ENCODE assay signal across 8 cellular contexts in the genomic region with DNA sequence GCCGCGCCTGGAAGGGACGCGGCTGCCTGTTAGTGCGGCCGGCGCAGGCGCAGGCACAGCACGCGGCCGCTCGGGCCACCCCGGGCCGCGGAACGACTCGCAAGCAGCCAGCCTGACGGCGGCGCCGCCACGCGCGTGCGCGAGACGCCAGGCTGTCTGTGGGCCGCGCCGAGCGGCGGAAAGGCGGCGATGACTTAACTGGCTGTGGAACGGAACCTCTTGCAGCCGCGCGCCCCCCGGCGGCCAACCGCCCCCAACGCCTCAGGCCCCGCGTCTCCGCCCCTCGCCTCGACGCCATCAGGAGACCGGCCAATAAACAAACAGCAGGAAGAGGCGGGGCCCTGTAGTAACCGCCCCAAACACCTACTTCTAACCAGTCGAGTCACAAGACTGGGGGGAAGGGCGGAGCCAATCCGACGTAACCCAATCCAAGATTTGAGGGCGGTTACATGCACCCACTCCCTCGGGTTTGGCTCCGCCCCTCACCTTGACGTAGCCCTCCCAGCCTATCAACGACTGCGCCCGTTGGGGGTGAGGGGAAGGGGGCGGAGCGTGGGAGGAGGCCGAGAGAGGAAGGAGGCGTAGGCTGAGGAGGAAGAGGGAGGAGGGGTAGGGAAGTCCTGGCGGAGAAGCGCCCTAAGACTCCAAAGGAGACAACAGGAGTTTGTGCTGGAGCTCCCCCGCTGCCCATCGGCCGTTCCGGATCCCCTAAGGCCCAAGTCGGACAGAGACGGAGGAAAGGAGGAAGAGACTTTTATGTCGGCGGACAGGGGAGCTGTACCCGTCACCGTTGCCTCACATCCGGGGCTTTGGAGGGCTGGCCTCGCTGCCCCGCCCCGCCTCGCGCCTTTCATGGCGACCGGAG. TPM values are rescaled to one million over a fixed set of nuclear protein-coding genes. Genes with fewer than 3 reads are reported as not detected.
DNase-seq lines count a peak whose midpoint lies in the region; ATAC-seq and TF ChIP-seq lines count a peak whose summit lies in the region.

A gene (plus strand): TSS at position 566 of the 865 bp plus-strand sequence. CDS start 1,088 bp downstream, outside the sequence.

- in situ Hi-C loops in Panc1 (cut with HindIII; ENCODE audit: low pct_unique_long_range_greater_than_20kb, low sequenced_read_pairs) = no loop called here

- H3K27me3 ChIP-seq in Panc1 (ENCODE audit: control insufficient read depth, insufficient read depth, low read length) (no peaks in the 10 kb centered on the region), muscle layer of duodenum (ENCODE audit: low read depth, low read length) (no peaks in the 10 kb centered on the region)

- intact Hi-C loops in Panc1 (cut with micrococcal nuclease; ENCODE audit: unreplicated experiment) = no loop called here

- H3K9me3 ChIP-seq in Panc1 (ENCODE audit: control insufficient read depth, insufficient read depth, low read depth, low read length) = no peaks in the 10 kb centered on the region
- no peaks in the 10 kb centered on the region for H3K9me3 ChIP-seq in muscle layer of duodenum (ENCODE audit: control insufficient read depth in 1 of 2, low read length in 2 of 2)

- H3K36me3 ChIP-seq in Panc1 (ENCODE audit: control insufficient read depth, insufficient read depth, low read length) (peaks cover 23% of the 10 kb centered on the region), muscle layer of duodenum (ENCODE audit: control insufficient read depth in 1 of 2, insufficient read depth in 2 of 2, low read length in 2 of 2) (peaks cover 38 to 58% of the 10 kb centered on the region in 2 donors)

- DNase-seq in DMS53 treated with DMSO at 0.1 percent for 48 hours (lab: John Stamatoyannopoulos, UW; ENCODE audit: unreplicated experiment) (peak; percentile 97), KG1 (lab: John Stamatoyannopoulos, UW) (peak; percentile 99), Panc1 (ENCODE audit: low read depth, low spot score) (peak; percentile 99)
- DNase-seq in activated T-cell treated with anti-CD3 and anti-CD28 coated beads, Interleukin-2, amount 50 U/mL, for 48 hours = peak; percentile 100
- peak; percentile 99 to 100 for DNase-seq in stimulated activated CD8-positive, alpha-beta memory T cell treated with anti-CD3 and anti-CD28 coated beads, Interleukin-7, amount 100 ng/mL, for 48 hours (ENCODE audit: extremely low read depth in 1 of 2, low read depth in 1 of 2)

- POLR2A ChIA-PET in Panc1 (lab: Charles Lee) = interaction anchor here (0.5 to 1.1 kb wide), 3 partner anchors 39 to 387 kb away, joined by 5 to 14 read pairs (median 5); no protein-coding TSS in a partner anchor

- H3K4me1 ChIP-seq in Panc1 (ENCODE audit: control insufficient read depth, insufficient read depth, low read length) = peaks cover 26% of the 10 kb centered on the region
- H3K4me1 ChIP-seq in muscle layer of duodenum (ENCODE audit: control insufficient read depth in 1 of 2, insufficient read depth in 2 of 2, low read length in 2 of 2) = peaks cover 24 to 43% of the 10 kb centered on the region in 2 donors

- CTCF ChIA-PET in Panc1 (lab: Charles Lee) = interaction anchor here (0.6 kb wide), 1 partner anchor 7 kb away, joined by 4 read pairs; a partner anchor contains a TSS

- BruUV-seq in Panc1 (replicated peaks; lab: Mats Ljungman, UMichigan) = no TSS peak

- peak within 1 kb of the TSS; percentile 89 to 90 for H3K4me3 ChIP-seq in Panc1 (ENCODE audit: low read depth in 2 of 2, low read length in 2 of 2)
- peak within 1 kb of the TSS; percentile 84 to 92 for H3K4me3 ChIP-seq in muscle layer of duodenum (ENCODE audit: low read depth in 1 of 2, low read length in 2 of 2)

- ATAC-seq in GM21717 (IDR thresholded peaks at IDR 0.05; ENCODE audit: unreplicated experiment) = peak; percentile 61
- ATAC-seq in Panc1 = peak; percentile 89
- peak; percentile 91 for ATAC-seq in esophagus mucosa

- H3K27ac ChIP-seq in Panc1 (ENCODE audit: low read length) = peak within 1 kb of the TSS; percentile 98
- peak within 1 kb of the TSS; percentile 98 for H3K27ac ChIP-seq in muscle layer of duodenum (ENCODE audit: low read length)

- peak; percentile 97 for TF ChIP-seq CTCF in Panc1 (IDR thresholded peaks at IDR 0.05)

RNA-seq across cellular contexts. Expression of the gene that starts here (rescaled TPM):
- total RNA-seq in Panc1 (2021; ENCODE audit: unreplicated experiment) (103 TPM), esophagus mucosa (42.4 TPM)
- 102 TPM for polyA plus RNA-seq in Panc1 (2012; ENCODE audit: insufficient read length)

Comparison
In these comparisons a context has a peak if more than half of its experiments do, and no peak if none do; other contexts are left out.
1. Peak in every context shown above with its lines: DNase-seq, ATAC-seq, H3K4me3 ChIP-seq and H3K27ac ChIP-seq.